Comparison of ENCODE assay signal across 1 cellular context in genomic region chr6:30541515-30542403, GRCh38.
TF ChIP-seq lines count a peak whose summit lies in the region.

No MANE protein-coding gene starts in this region.

TF ChIP-seq in GM12878, 131 proteins besides CTCF, POLR2A, EP300 and RAD21 (continued from another document):
- no peak for TF ChIP-seq SP1 (IDR thresholded peaks at IDR 0.05; ENCODE audit: low read depth, low read length)
- TF ChIP-seq MYB (IDR thresholded peaks at IDR 0.05; ENCODE audit: borderline replicate concordance, low read depth, low read length): no peak
- TF ChIP-seq, protein P1, sequence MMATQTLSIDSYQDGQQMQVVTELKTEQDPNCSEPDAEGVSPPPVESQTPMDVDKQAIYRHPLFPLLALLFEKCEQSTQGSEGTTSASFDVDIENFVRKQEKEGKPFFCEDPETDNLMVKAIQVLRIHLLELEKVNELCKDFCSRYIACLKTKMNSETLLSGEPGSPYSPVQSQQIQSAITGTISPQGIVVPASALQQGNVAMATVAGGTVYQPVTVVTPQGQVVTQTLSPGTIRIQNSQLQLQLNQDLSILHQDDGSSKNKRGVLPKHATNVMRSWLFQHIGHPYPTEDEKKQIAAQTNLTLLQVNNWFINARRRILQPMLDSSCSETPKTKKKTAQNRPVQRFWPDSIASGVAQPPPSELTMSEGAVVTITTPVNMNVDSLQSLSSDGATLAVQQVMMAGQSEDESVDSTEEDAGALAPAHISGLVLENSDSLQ (IDR thresholded peaks at IDR 0.05): no peak
- TF ChIP-seq CBFB (IDR thresholded peaks at IDR 0.05; ENCODE audit: low read depth): no peak
- TF ChIP-seq RELA (IDR thresholded peaks at IDR 0.05; ENCODE audit: borderline replicate concordance, partially characterized antibody): peak; percentile 27
- no peak for TF ChIP-seq CBX5 (IDR thresholded peaks at IDR 0.05; ENCODE audit: low read depth)
- no peak for TF ChIP-seq RUNX3 (IDR thresholded peaks at IDR 0.05; ENCODE audit: low read length)
- no peak for TF ChIP-seq ATF7 (IDR thresholded peaks at IDR 0.05; ENCODE audit: low read depth)
- TF ChIP-seq HCFC1 (IDR thresholded peaks at IDR 0.05; ENCODE audit: low read length): no peak
- TF ChIP-seq EGR1 (IDR thresholded peaks at IDR 0.05; ENCODE audit: borderline replicate concordance in 1 of 2, low read depth in 2 of 2, low read length in 2 of 2): no peak
- TF ChIP-seq KDM1A (IDR thresholded peaks at IDR 0.05; ENCODE audit: borderline replicate concordance): no peak
- TF ChIP-seq, protein P2, sequence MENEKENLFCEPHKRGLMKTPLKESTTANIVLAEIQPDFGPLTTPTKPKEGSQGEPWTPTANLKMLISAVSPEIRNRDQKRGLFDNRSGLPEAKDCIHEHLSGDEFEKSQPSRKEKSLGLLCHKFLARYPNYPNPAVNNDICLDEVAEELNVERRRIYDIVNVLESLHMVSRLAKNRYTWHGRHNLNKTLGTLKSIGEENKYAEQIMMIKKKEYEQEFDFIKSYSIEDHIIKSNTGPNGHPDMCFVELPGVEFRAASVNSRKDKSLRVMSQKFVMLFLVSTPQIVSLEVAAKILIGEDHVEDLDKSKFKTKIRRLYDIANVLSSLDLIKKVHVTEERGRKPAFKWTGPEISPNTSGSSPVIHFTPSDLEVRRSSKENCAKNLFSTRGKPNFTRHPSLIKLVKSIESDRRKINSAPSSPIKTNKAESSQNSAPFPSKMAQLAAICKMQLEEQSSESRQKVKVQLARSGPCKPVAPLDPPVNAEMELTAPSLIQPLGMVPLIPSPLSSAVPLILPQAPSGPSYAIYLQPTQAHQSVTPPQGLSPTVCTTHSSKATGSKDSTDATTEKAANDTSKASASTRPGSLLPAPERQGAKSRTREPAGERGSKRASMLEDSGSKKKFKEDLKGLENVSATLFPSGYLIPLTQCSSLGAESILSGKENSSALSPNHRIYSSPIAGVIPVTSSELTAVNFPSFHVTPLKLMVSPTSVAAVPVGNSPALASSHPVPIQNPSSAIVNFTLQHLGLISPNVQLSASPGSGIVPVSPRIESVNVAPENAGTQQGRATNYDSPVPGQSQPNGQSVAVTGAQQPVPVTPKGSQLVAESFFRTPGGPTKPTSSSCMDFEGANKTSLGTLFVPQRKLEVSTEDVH (IDR thresholded peaks at IDR 0.05; ENCODE audit: low read depth, partially characterized antibody): peak; percentile 68
- TF ChIP-seq, protein P3, sequence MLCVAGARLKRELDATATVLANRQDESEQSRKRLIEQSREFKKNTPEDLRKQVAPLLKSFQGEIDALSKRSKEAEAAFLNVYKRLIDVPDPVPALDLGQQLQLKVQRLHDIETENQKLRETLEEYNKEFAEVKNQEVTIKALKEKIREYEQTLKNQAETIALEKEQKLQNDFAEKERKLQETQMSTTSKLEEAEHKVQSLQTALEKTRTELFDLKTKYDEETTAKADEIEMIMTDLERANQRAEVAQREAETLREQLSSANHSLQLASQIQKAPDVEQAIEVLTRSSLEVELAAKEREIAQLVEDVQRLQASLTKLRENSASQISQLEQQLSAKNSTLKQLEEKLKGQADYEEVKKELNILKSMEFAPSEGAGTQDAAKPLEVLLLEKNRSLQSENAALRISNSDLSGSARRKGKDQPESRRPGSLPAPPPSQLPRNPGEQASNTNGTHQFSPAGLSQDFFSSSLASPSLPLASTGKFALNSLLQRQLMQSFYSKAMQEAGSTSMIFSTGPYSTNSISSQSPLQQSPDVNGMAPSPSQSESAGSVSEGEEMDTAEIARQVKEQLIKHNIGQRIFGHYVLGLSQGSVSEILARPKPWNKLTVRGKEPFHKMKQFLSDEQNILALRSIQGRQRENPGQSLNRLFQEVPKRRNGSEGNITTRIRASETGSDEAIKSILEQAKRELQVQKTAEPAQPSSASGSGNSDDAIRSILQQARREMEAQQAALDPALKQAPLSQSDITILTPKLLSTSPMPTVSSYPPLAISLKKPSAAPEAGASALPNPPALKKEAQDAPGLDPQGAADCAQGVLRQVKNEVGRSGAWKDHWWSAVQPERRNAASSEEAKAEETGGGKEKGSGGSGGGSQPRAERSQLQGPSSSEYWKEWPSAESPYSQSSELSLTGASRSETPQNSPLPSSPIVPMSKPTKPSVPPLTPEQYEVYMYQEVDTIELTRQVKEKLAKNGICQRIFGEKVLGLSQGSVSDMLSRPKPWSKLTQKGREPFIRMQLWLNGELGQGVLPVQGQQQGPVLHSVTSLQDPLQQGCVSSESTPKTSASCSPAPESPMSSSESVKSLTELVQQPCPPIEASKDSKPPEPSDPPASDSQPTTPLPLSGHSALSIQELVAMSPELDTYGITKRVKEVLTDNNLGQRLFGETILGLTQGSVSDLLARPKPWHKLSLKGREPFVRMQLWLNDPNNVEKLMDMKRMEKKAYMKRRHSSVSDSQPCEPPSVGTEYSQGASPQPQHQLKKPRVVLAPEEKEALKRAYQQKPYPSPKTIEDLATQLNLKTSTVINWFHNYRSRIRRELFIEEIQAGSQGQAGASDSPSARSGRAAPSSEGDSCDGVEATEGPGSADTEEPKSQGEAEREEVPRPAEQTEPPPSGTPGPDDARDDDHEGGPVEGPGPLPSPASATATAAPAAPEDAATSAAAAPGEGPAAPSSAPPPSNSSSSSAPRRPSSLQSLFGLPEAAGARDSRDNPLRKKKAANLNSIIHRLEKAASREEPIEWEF (IDR thresholded peaks at IDR 0.05; ENCODE audit: insufficient replicate concordance, low read depth, low read length): no peak
- TF ChIP-seq NFIC (IDR thresholded peaks at IDR 0.05; ENCODE audit: low read depth, low read length): no peak
- TF ChIP-seq RB1 (IDR thresholded peaks at IDR 0.05; ENCODE audit: borderline replicate concordance): peak; percentile 85; the same call in 1 of the 2 replicates
